ENCODE assay signal across 1 cellular context in the genomic region with DNA sequence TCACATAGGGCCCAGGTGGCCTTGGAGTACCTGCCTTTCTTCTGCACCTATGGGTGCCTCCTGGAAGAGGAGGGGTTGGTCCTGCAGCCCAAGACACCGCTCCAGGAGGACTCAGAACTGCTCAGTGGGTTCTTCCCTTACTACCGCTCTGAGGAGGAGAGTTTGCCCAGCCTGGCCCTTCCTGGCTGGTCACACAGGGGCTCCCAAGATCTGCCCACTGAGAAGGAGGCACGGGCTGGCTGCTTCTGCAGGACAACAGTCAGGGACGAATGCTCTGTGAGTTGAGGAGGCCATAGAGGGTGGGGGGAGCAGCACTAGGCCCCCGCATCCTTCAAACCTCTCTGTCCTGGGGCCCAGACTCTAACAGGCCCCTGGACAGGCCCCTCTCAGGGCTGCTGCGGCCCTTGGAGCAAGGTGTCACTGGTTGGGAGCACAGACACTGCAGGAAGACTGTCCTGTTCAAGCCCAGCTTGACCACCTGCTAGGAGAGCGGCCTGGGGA.
TF ChIP-seq lines count a peak whose summit lies in the region.

No MANE protein-coding gene starts in this region.

TF ChIP-seq in H1, 55 proteins besides CTCF, POLR2A, EP300 and RAD21:
- no peak for TF ChIP-seq YY1 (IDR thresholded peaks at IDR 0.05; ENCODE audit: low read depth, low read length)
- no peak for TF ChIP-seq RBBP5 (IDR thresholded peaks at IDR 0.05; ENCODE audit: borderline replicate concordance, low read depth, low read length)
- no peak for TF ChIP-seq SAP30 (IDR thresholded peaks at IDR 0.05; ENCODE audit: insufficient read depth, insufficient replicate concordance, low read length)
- TF ChIP-seq BACH1 (IDR thresholded peaks at IDR 0.05; ENCODE audit: low read length), result no peak
- no peak for TF ChIP-seq JUN (IDR thresholded peaks at IDR 0.05; ENCODE audit: low read depth, low read length)
- TF ChIP-seq NRF1 (IDR thresholded peaks at IDR 0.05; ENCODE audit: low read depth, low read length), result no peak
- no peak for TF ChIP-seq KDM4A (IDR thresholded peaks at IDR 0.05; ENCODE audit: low read depth, low read length, severe bottlenecking)
- TF ChIP-seq FOSL1 (IDR thresholded peaks at IDR 0.05; ENCODE audit: insufficient read depth, low read depth, low read length), result no peak
- no peak for TF ChIP-seq PHF8 (conservative IDR thresholded peaks at IDR 0.05; ENCODE audit: low read depth, low read length)
- no peak for TF ChIP-seq ZNF274 (IDR thresholded peaks at IDR 0.05; ENCODE audit: borderline replicate concordance, extremely low read depth, low read length)
- TF ChIP-seq CBX8 (IDR thresholded peaks at IDR 0.05; ENCODE audit: borderline replicate concordance, low read depth, low read length), result no peak
- no peak for TF ChIP-seq TBP (IDR thresholded peaks at IDR 0.05; ENCODE audit: low read depth, low read length)
- no peak for TF ChIP-seq SIN3A (conservative IDR thresholded peaks at IDR 0.05 in 1 of 2, IDR thresholded peaks at IDR 0.05 in 1 of 2; ENCODE audit: low read depth in 1 of 2, low read length in 2 of 2)
- no peak for TF ChIP-seq RNF2 (IDR thresholded peaks at IDR 0.05; ENCODE audit: borderline replicate concordance, low read depth, low read length, missing control alignments, poor library complexity, severe bottlenecking)
- TF ChIP-seq, protein P1, sequence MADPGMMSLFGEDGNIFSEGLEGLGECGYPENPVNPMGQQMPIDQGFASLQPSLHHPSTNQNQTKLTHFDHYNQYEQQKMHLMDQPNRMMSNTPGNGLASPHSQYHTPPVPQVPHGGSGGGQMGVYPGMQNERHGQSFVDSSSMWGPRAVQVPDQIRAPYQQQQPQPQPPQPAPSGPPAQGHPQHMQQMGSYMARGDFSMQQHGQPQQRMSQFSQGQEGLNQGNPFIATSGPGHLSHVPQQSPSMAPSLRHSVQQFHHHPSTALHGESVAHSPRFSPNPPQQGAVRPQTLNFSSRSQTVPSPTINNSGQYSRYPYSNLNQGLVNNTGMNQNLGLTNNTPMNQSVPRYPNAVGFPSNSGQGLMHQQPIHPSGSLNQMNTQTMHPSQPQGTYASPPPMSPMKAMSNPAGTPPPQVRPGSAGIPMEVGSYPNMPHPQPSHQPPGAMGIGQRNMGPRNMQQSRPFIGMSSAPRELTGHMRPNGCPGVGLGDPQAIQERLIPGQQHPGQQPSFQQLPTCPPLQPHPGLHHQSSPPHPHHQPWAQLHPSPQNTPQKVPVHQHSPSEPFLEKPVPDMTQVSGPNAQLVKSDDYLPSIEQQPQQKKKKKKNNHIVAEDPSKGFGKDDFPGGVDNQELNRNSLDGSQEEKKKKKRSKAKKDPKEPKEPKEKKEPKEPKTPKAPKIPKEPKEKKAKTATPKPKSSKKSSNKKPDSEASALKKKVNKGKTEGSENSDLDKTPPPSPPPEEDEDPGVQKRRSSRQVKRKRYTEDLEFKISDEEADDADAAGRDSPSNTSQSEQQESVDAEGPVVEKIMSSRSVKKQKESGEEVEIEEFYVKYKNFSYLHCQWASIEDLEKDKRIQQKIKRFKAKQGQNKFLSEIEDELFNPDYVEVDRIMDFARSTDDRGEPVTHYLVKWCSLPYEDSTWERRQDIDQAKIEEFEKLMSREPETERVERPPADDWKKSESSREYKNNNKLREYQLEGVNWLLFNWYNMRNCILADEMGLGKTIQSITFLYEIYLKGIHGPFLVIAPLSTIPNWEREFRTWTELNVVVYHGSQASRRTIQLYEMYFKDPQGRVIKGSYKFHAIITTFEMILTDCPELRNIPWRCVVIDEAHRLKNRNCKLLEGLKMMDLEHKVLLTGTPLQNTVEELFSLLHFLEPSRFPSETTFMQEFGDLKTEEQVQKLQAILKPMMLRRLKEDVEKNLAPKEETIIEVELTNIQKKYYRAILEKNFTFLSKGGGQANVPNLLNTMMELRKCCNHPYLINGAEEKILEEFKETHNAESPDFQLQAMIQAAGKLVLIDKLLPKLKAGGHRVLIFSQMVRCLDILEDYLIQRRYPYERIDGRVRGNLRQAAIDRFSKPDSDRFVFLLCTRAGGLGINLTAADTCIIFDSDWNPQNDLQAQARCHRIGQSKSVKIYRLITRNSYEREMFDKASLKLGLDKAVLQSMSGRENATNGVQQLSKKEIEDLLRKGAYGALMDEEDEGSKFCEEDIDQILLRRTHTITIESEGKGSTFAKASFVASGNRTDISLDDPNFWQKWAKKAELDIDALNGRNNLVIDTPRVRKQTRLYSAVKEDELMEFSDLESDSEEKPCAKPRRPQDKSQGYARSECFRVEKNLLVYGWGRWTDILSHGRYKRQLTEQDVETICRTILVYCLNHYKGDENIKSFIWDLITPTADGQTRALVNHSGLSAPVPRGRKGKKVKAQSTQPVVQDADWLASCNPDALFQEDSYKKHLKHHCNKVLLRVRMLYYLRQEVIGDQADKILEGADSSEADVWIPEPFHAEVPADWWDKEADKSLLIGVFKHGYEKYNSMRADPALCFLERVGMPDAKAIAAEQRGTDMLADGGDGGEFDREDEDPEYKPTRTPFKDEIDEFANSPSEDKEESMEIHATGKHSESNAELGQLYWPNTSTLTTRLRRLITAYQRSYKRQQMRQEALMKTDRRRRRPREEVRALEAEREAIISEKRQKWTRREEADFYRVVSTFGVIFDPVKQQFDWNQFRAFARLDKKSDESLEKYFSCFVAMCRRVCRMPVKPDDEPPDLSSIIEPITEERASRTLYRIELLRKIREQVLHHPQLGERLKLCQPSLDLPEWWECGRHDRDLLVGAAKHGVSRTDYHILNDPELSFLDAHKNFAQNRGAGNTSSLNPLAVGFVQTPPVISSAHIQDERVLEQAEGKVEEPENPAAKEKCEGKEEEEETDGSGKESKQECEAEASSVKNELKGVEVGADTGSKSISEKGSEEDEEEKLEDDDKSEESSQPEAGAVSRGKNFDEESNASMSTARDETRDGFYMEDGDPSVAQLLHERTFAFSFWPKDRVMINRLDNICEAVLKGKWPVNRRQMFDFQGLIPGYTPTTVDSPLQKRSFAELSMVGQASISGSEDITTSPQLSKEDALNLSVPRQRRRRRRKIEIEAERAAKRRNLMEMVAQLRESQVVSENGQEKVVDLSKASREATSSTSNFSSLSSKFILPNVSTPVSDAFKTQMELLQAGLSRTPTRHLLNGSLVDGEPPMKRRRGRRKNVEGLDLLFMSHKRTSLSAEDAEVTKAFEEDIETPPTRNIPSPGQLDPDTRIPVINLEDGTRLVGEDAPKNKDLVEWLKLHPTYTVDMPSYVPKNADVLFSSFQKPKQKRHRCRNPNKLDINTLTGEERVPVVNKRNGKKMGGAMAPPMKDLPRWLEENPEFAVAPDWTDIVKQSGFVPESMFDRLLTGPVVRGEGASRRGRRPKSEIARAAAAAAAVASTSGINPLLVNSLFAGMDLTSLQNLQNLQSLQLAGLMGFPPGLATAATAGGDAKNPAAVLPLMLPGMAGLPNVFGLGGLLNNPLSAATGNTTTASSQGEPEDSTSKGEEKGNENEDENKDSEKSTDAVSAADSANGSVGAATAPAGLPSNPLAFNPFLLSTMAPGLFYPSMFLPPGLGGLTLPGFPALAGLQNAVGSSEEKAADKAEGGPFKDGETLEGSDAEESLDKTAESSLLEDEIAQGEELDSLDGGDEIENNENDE (IDR thresholded peaks at IDR 0.05; ENCODE audit: insufficient replicate concordance, low read length), result no peak
- TF ChIP-seq, protein P2, sequence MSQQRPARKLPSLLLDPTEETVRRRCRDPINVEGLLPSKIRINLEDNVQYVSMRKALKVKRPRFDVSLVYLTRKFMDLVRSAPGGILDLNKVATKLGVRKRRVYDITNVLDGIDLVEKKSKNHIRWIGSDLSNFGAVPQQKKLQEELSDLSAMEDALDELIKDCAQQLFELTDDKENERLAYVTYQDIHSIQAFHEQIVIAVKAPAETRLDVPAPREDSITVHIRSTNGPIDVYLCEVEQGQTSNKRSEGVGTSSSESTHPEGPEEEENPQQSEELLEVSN (IDR thresholded peaks at IDR 0.05), result no peak
- no peak for TF ChIP-seq TAF1 (IDR thresholded peaks at IDR 0.05; ENCODE audit: low read depth, low read length)
- no peak for TF ChIP-seq GTF2F1 (IDR thresholded peaks at IDR 0.05; ENCODE audit: borderline replicate concordance, low read depth, low read length)
- no peak for TF ChIP-seq BCL11A (IDR thresholded peaks at IDR 0.05; ENCODE audit: low read depth in 2 of 2, low read length in 2 of 2)
- TF ChIP-seq GABPA (IDR thresholded peaks at IDR 0.05; ENCODE audit: borderline replicate concordance, insufficient read depth, low read length), result no peak
